In the genomic region with DNA sequence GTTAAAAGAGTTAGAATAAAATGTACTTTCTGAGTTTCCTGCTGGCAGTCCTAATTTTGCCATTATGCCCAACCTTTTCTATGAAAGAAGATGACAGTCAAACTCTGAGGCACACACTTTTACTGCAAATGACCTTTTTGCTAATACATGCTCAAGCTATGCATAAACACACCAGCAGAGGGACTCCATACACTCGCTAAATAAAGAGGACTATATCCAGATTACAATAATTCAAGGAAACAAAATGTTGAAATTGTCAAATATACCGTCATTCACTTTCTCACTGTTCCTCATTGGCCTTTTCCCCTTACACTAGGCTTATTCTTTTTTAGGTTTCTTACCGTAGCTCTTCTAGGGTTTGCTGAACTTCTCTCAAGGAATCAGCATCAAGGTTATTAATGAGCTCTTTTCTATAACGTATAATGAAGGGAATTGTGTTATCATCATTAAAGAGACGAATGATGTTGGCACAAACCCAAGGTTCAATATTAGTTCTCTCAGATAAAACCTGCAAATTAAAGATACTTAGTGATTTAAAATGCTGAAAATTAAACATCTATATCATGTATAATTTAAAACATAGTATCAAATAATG, we compare ENCODE assay signal across 8 cellular contexts. TPM values are rescaled to one million over a fixed set of nuclear protein-coding genes. Genes with fewer than 3 reads are reported as not detected.
DNase-seq lines count a peak whose midpoint lies in the region; ATAC-seq and TF ChIP-seq lines count a peak whose summit lies in the region.

No MANE protein-coding gene starts in this region.

- H3K36me3 Mint-ChIP-seq in HFFc6 (ENCODE audit: low read depth) (peaks cover 10% of the 10 kb centered on the region; the same call in 1 of the 2 replicates), nephron (ENCODE audit: low read depth) (peaks cover 14% of the 10 kb centered on the region)

- H3K4me1 Mint-ChIP-seq in HFFc6 (ENCODE audit: low read depth) = no peaks in the 10 kb centered on the region
- H3K4me1 Mint-ChIP-seq in nephron = no peaks in the 10 kb centered on the region

- peak; percentile 48 for DNase-seq in Caki2 (ENCODE audit: low read depth)
- peak; percentile 49 for DNase-seq in HFFc6
- DNase-seq in RWPE1 (ENCODE audit: low spot score) = peak; percentile 23
- DNase-seq in epithelial cell of proximal tubule (ENCODE audit: low read depth) = no peak
- DNase-seq in NCI-H2029 (lab: John Stamatoyannopoulos, UW) = no peak

- H3K4me3 ChIP-seq in epithelial cell of proximal tubule (ENCODE audit: low read depth, low read length) = no peak overlapping the region

- H3K9me3 Mint-ChIP-seq in HFFc6 = no peaks in the 10 kb centered on the region
- H3K9me3 Mint-ChIP-seq in nephron = no peaks in the 10 kb centered on the region

- H3K27me3 Mint-ChIP-seq in HFFc6 (ENCODE audit: insufficient read depth) (no peaks in the 10 kb centered on the region), nephron (ENCODE audit: low read depth) (no peaks in the 10 kb centered on the region)

- POLR2A ChIA-PET in RWPE1 (lab: Yijun Ruan, JAX; ENCODE audit: low non-redundant PET) = no interaction called here

- H3K27ac Mint-ChIP-seq in HFFc6 (no peak overlapping the region), nephron (no peak overlapping the region)

- H3K27ac ChIP-seq in RWPE1 = no peak overlapping the region

- TF ChIP-seq CTCF in HFFc6 (IDR thresholded peaks at IDR 0.05) = peak; percentile 84
- peak; percentile 75 for TF ChIP-seq CTCF in RWPE1 (conservative IDR thresholded peaks at IDR 0.05; ENCODE audit: low read depth)
- peak; percentile 81 for TF ChIP-seq CTCF in epithelial cell of proximal tubule (conservative IDR thresholded peaks at IDR 0.05; ENCODE audit: low read depth, low read length)
- peak; percentile 64 to 71 (median 68) for TF ChIP-seq CTCF in nephron (IDR thresholded peaks at IDR 0.05; ENCODE audit: unreplicated experiment in 3 of 3)

- ATAC-seq in HG02973 (IDR thresholded peaks at IDR 0.05; ENCODE audit: unreplicated experiment) = no peak
- no peak for ATAC-seq in HG02642 (IDR thresholded peaks at IDR 0.05; ENCODE audit: poor library complexity, unreplicated experiment)

- H3K4me3 Mint-ChIP-seq in HFFc6 (no peak overlapping the region), nephron (no peak overlapping the region)

- CTCF ChIA-PET in RWPE1 (lab: Yijun Ruan, JAX) = interaction anchor here (0.5 to 1.5 kb wide), 10 partner anchors 11 to 352 kb away, joined by 3 to 7 read pairs (median 3); no protein-coding TSS in a partner anchor

- in situ Hi-C loops in Caki2 (cut with HindIII; ENCODE audit: low pct_unique_long_range_greater_than_20kb, low sequenced_read_pairs) = no loop called here

RNA-seq across cellular contexts. Expression of gene SRBD1, which starts 25.7 kb away (rescaled TPM):
- total RNA-seq in Caki2 (2014; rRNA removed; shearing (Covaris generic); ENCODE audit: low replicate concordance) = 3.8 and 4.7 TPM in 2 replicates
- total RNA-seq in HFFc6 (2021; fragmentation: NEBNext Ultra II Directional; extraction: Animal tissue kit (Norgen Biotek cat#: 25700)) = 10 to 100 TPM in 5 of 6 experiments, 1 to 10 TPM in 1; 9.5 to 13.6 (median 12.4) TPM
- 8.1 and 9.3 TPM in 2 replicates for total RNA-seq in epithelial cell of proximal tubule

Comparison
In these comparisons a context has a peak if more than half of its experiments do, and no peak if none do; other contexts are left out.
1. DNase-seq: peak in Caki2 (single experiment), HFFc6 (single experiment) and RWPE1 (single experiment); none in epithelial cell of proximal tubule (single experiment) and NCI-H2029 (single experiment).
2. Peak in every context shown above with its lines, with median percentiles within 50 percentile points of each other: CTCF ChIP-seq.